Comparison of ENCODE assay signal across 8 cellular contexts in genomic region chr1:147600119-147601111, GRCh38. TPM values are rescaled to one million over a fixed set of nuclear protein-coding genes. Genes with fewer than 3 reads are reported as not detected.
DNase-seq lines count a peak whose midpoint lies in the region; ATAC-seq, FAIRE-seq and TF ChIP-seq lines count a peak whose summit lies in the region.

No MANE protein-coding gene starts in this region.

- DNase-seq in EL (peak; percentile 47), HS-5 (ENCODE audit: low read depth) (peak; percentile 33), T-helper 17 cell (no peak), fibroblast of lung (ENCODE audit: low read depth in 2 of 2) (peak; percentile 39 to 60), pancreas (no peak), mesenteric fat pad (ENCODE audit: low spot score) (no peak), sciatic nerve (ENCODE audit: low spot score) (no peak)

- H3K9ac ChIP-seq in fibroblast of lung (ENCODE audit: insufficient read depth, low read length), result peak overlapping the region; percentile 69

- H3K4me3 Mint-ChIP-seq in T-helper 17 cell, result peak overlapping the region; percentile 98

- H3K27ac ChIP-seq in fibroblast of lung (ENCODE audit: insufficient read depth, low read length) (peak overlapping the region; percentile 24), pancreas (peak overlapping the region in 3 of 4 donors; percentile 22 to 89 (median 86))

- H3K4me1 ChIP-seq in fibroblast of lung (ENCODE audit: control insufficient read depth, extremely low read depth, insufficient read depth, low read length), result peaks cover 2% of the 10 kb centered on the region
- H3K4me1 ChIP-seq in pancreas, result peaks cover 0 to 11% (median 4%) of the 10 kb centered on the region in 3 donors

- H3K27me3 ChIP-seq in fibroblast of lung (ENCODE audit: control insufficient read depth, insufficient read depth, low read length), result no peaks in the 10 kb centered on the region
- no peaks in the 10 kb centered on the region for H3K27me3 ChIP-seq in pancreas

- intact Hi-C loops in pancreas (cut with DNase I), result no loop called here
- intact Hi-C loops in sciatic nerve (cut with DNase I), result no loop called here

- no peaks in the 10 kb centered on the region for H4K20me1 ChIP-seq in fibroblast of lung (ENCODE audit: control insufficient read depth, extremely low read depth, insufficient read depth, low read length)

- peaks cover 28% of the 10 kb centered on the region for H3K4me1 Mint-ChIP-seq in T-helper 17 cell

- H3K4me3 ChIP-seq in fibroblast of lung (replicated peaks in 1 of 4; ENCODE audit: control extremely low read depth in 1 of 4, insufficient read depth in 1 of 4, low read depth in 3 of 4, low read length in 4 of 4) (peak overlapping the region; percentile 55 to 78 (median 73)), pancreas (peak overlapping the region; percentile 43 to 79 (median 65))

- 1% methylated on average over 29 to 42 of the region's 42 CpGs for WGBS in pancreas, 2 donors

- peaks cover 4% of the 10 kb centered on the region for H3K79me2 ChIP-seq in fibroblast of lung (ENCODE audit: control insufficient read depth, insufficient read depth, low read length)

- no peaks in the 10 kb centered on the region for H3K9me3 ChIP-seq in T-helper 17 cell (ENCODE audit: control insufficient read depth, low read length, poor library complexity, severe bottlenecking)
- H3K9me3 ChIP-seq in fibroblast of lung (ENCODE audit: control insufficient read depth, insufficient read depth, low read depth, low read length), result no peaks in the 10 kb centered on the region
- H3K9me3 ChIP-seq in pancreas, result no peaks in the 10 kb centered on the region

- peak overlapping the region; percentile 94 for H3K4me2 ChIP-seq in fibroblast of lung (ENCODE audit: extremely low read depth, insufficient read depth, low read length)

- no peak for TF ChIP-seq CTCF in fibroblast of lung (conservative IDR thresholded peaks at IDR 0.05 in 1 of 2, IDR thresholded peaks at IDR 0.05 in 1 of 2; ENCODE audit: low read depth in 1 of 2, low read length in 2 of 2)
- no peak for TF ChIP-seq CTCF in pancreas (IDR thresholded peaks at IDR 0.05)

- H3K36me3 ChIP-seq in fibroblast of lung (ENCODE audit: control insufficient read depth, insufficient read depth, low read length) (peaks cover 1% of the 10 kb centered on the region), pancreas (no peaks in the 10 kb centered on the region)

- no peaks in the 10 kb centered on the region for H3K27me3 Mint-ChIP-seq in T-helper 17 cell

- FAIRE-seq in pancreas (lab: Jason Lieb, UNC), result no peak

- H3K27ac Mint-ChIP-seq in T-helper 17 cell, result peak overlapping the region; percentile 92

- no peak for ATAC-seq in T-helper 17 cell
- ATAC-seq in pancreas, result no peak
- no peak for ATAC-seq in sciatic nerve
- no peak for ATAC-seq in HG03354 (IDR thresholded peaks at IDR 0.05; ENCODE audit: poor library complexity, severe bottlenecking, unreplicated experiment)

- no peak overlapping the region for H2AFZ ChIP-seq in fibroblast of lung (ENCODE audit: low read length)

- H3K36me3 Mint-ChIP-seq in T-helper 17 cell (ENCODE audit: low read depth), result no peaks in the 10 kb centered on the region

RNA-seq across cellular contexts. Expression of gene BCL9, which starts 59.1 kb away (rescaled TPM):
- total RNA-seq in T-helper 17 cell (10 to 100 TPM; 12.6 to 14.6 TPM), fibroblast of lung (2.6 and 5.4 TPM in 2 replicates), pancreas (10 to 100 TPM in 2 of 6 donors, 1 to 10 TPM in 4; 5.9 to 15.6 (median 9.2) TPM), mesenteric fat pad (10.9 TPM), sciatic nerve (21.1 TPM)
- polyA plus RNA-seq in fibroblast of lung (4.8 and 9.7 TPM in 2 replicates), pancreas (1 to 10 TPM; 3.9 to 8.6 TPM)
- 8.1 and 9.7 TPM in 2 replicates for polyA plus RNA-seq in fibroblast of lung (2012)
- 7.5 and 10.4 TPM in 2 replicates for polyA minus RNA-seq in fibroblast of lung (ENCODE audit: low replicate concordance)

Comparison
In these comparisons a context has a peak if more than half of its experiments do, and no peak if none do; other contexts are left out.
1. DNase-seq: peak in EL (single experiment), HS-5 (single experiment) and fibroblast of lung (2 of 2); none in T-helper 17 cell (0 of 3), pancreas (0 of 6), mesenteric fat pad (single experiment) and sciatic nerve (single experiment).